Comparison of ENCODE assay signal across 24 cellular contexts in the genomic region with DNA sequence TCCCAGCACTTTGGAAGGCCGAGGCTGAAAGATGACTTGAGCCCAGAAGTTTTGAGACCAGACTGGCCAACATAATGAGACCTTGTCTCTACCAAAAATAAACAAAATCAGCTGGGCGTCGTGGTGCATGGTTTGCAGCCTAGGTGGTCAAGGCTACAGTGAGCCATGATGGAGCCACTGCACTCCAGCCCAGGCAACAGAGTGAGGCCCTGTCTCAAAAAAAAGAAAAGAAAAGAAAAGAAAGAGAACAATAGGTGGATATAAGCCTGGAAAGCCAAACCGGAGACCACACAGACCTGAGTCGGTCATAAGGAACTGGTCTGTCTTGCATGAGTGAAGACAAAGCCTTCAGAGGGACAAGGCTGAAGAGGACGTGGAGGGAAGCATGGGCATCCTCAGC. TPM values are rescaled to one million over a fixed set of nuclear protein-coding genes. Genes with fewer than 3 reads are reported as not detected.
"Had no signal": no experiment of that assay in that cellular context is flagged by ENCODE, and none has a peak within 500 bp of the region (broad histone marks: within the 10 kb centered on the region; RNA-seq: fewer than 3 reads in every experiment).

No MANE protein-coding gene starts in this region.

- H3K4me3 ChIP-seq: colonic mucosa, esophagus muscularis mucosa, left lung, lower lobe of right lung, psoas muscle, right lobe of liver, spleen, upper lobe of left lung, uterus had no signal

- DNase-seq: effector CD4-positive, alpha-beta T cell; immature natural killer cell; lower lobe of right lung; mesenchymal stem cell; right lobe of liver; spleen; stimulated activated CD4-positive, alpha-beta T cell treated with anti-CD3 and anti-CD28 coated beads, Interleukin-15, amount 100 ng/mL, for 24 hours; stimulated activated CD4-positive, alpha-beta T cell treated with anti-CD3 and anti-CD28 coated beads, Interleukin-1b, Interleukin-23, amount 100 ng/mL, for 48 hours; stimulated activated CD4-positive, alpha-beta T cell treated with anti-CD3 and anti-CD28 coated beads, Interleukin-4, amount 100 ng/mL, for 24 hours; stimulated activated naive CD4-positive, alpha-beta T cell treated with Interleukin-2 at 50 U/mL for 16 hours; upper lobe of left lung; uterus had no signal

- H3K9me3 Mint-ChIP-seq: immature natural killer cell, nephron had no signal

- H3K4me3 Mint-ChIP-seq: immature natural killer cell, nephron had no signal

- H3K27ac ChIP-seq: colonic mucosa, epithelial cell of prostate, esophagus muscularis mucosa, left lung, lower lobe of right lung, parathyroid adenoma, psoas muscle, right lobe of liver, upper lobe of left lung, uterus had no signal

- H3K36me3 ChIP-seq: colonic mucosa, right lobe of liver, uterus had no signal

- H3K36me3 Mint-ChIP-seq: immature natural killer cell had no signal

- H3K27ac Mint-ChIP-seq: nephron had no signal

- H3K9me3 ChIP-seq: colonic mucosa, esophagus muscularis mucosa, left lung, lower lobe of right lung, psoas muscle, right lobe of liver, spleen, upper lobe of left lung, uterus had no signal

- H3K27me3 ChIP-seq: colonic mucosa, esophagus muscularis mucosa, left lung, right lobe of liver, spleen, upper lobe of left lung, uterus had no signal

RNA-seq across cellular contexts. Expression of a gene that starts 16.8 kb away (rescaled TPM):
- total RNA-seq: cerebellum, colonic mucosa, dermis microvascular lymphatic vessel endothelial cell, esophagus muscularis mucosa, fibroblast of villous mesenchyme, occipital lobe, psoas muscle, right lobe of liver, skeletal muscle tissue, uterus had no signal

RNA-seq across cellular contexts. Expression of a gene that starts 35.7 kb away (rescaled TPM):
- total RNA-seq: dermis microvascular lymphatic vessel endothelial cell, fibroblast of villous mesenchyme, occipital lobe had no signal
